Comparison of ENCODE assay signal across 32 cellular contexts in the genomic region with DNA sequence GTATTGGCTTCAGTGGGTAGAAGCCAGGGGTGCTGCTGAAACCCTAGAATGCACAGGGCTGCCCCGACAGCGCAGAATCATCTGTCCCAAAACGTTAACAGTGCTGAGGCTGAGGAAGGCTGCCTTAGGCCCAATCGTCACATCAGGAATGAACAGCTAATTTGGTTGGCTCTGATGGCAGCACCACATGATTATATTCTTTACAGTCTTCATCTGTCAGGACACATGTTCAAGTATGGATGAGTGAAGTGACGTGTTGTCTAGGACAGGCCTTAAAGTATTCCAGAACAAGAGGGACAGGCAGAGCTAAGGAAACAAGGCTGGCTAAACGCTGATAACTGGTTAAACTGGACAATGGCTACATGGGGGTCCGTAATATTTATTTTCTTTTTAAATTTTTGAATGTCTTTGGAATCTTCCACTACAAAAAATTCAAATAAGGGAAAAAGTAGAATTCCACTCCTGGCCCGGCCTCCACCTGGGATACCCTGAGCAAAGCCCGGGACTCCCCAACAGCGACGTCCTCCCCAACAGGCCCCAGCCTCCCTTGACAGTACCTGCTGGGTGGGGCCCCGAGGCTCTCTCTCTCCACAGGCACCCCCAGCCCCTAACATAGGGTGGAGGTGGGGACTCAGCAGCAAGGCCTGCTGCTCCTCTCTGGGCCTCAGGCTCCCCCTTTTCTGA. TPM values are rescaled to one million over a fixed set of nuclear protein-coding genes. Genes with fewer than 3 reads are reported as not detected.
DNase-seq lines count a peak whose midpoint lies in the region; ATAC-seq, FAIRE-seq and TF ChIP-seq lines count a peak whose summit lies in the region.
"Had no signal": no experiment of that assay in that cellular context is flagged by ENCODE, and none has a peak within 500 bp of the region (broad histone marks: within the 10 kb centered on the region; RNA-seq: fewer than 3 reads in every experiment).

No MANE protein-coding gene starts in this region.

- ATAC-seq in A549 (no peak), natural killer cell (no peak)
- no peak for ATAC-seq in stimulated activated naive B cell treated with anti-CD40 and anti-IgM and Interleukin-4, amounts not matched to agents 10 μg/mL and 1 μg/mL and 100 μg/mL, for 72 hours (replicated peaks)

- no peaks in the 10 kb centered on the region for H3K27me3 Mint-ChIP-seq in stimulated activated naive B cell treated with anti-CD40 and anti-IgM and Interleukin-4, amounts not matched to agents 10 μg/mL and 1 μg/mL and 100 μg/mL, for 72 hours
- no peaks in the 10 kb centered on the region for H3K27me3 Mint-ChIP-seq in natural killer cell (ENCODE audit: low read depth in 2 of 2)
- H3K27me3 Mint-ChIP-seq: activated naive CD8-positive, alpha-beta T cell treated with anti-CD3 and anti-CD28 coated beads for 36 hours; progenitor cell of endocrine pancreas had no signal

- FAIRE-seq in A549 (lab: Jason Lieb, UNC) (peak; percentile 32), bronchial epithelial cell (lab: Jason Lieb, UNC) (peak; percentile 28)
- FAIRE-seq: GM12891 had no signal

- H3K27ac Mint-ChIP-seq in stimulated activated naive B cell treated with anti-CD40 and anti-IgM and Interleukin-4, amounts not matched to agents 10 μg/mL and 1 μg/mL and 100 μg/mL, for 72 hours, result peak overlapping the region; percentile 44
- peak overlapping the region in 1 of 2 donors; percentile 83 for H3K27ac Mint-ChIP-seq in natural killer cell
- H3K27ac Mint-ChIP-seq: activated naive CD8-positive, alpha-beta T cell treated with anti-CD3 and anti-CD28 coated beads for 36 hours; mesothelial cell of epicardium; progenitor cell of endocrine pancreas had no signal

- H3K9me3 ChIP-seq in A549 (no peaks in the 10 kb centered on the region), right atrium auricular region (no peaks in the 10 kb centered on the region)
- H3K9me3 ChIP-seq: Caco-2, SJSA1, upper lobe of right lung had no signal

- DNase-seq in A549 (ENCODE audit: low read depth in 1 of 2, low spot score in 1 of 2) (no peak), bronchial epithelial cell (ENCODE audit: low read depth) (no peak), right atrium auricular region (ENCODE audit: low spot score) (no peak), activated T-cell treated with anti-CD3 and anti-CD28 coated beads for 4 hours (no peak), natural killer cell (no peak), iPS-NIHi7 (ENCODE audit: extremely low spot score) (no peak)
- no peak for DNase-seq in stimulated activated naive B cell treated with anti-CD40 and anti-IgM and Interleukin-4, amounts not matched to agents 10 μg/mL and 1 μg/mL and 100 μg/mL, for 72 hours
- DNase-seq in effector CD4-positive, alpha-beta T cell, result no peak
- DNase-seq: activated CD4-positive, alpha-beta T cell treated with anti-CD3 and anti-CD28 coated beads for 48 hours; activated effector memory CD4-positive, alpha-beta T cell treated with Interleukin-2 at 50 U/mL for 16 hours; activated naive CD8-positive, alpha-beta T cell treated with anti-CD3 and anti-CD28 coated beads for 36 hours; Caco-2; DMS53; HCEC 1CT; IMR-90; MV-4-11; NCI-H1436 treated with DMSO at 0.1 percent for 48 hours; NCI-H446 treated with DMSO at 0.1 percent for 48 hours; NCI-H82; stimulated activated CD4-positive, alpha-beta T cell treated with anti-CD3 and anti-CD28 coated beads, Interleukin-4, amount 100 ng/mL, for 1 hour; upper lobe of right lung had no signal

- H3K36me3 ChIP-seq in bronchial epithelial cell (ENCODE audit: control insufficient read depth, insufficient read depth, low read length) (peaks cover 27% of the 10 kb centered on the region), right atrium auricular region (peaks cover 50% of the 10 kb centered on the region)

- H3K27me3 ChIP-seq in bronchial epithelial cell (ENCODE audit: control insufficient read depth, insufficient read depth, low read length) (no peaks in the 10 kb centered on the region), right atrium auricular region (no peaks in the 10 kb centered on the region)
- H3K27me3 ChIP-seq: SJSA1, upper lobe of right lung had no signal

- TF ChIP-seq POLR2A in A549 (IDR thresholded peaks at IDR 0.05; ENCODE audit: low read length), result no peak

- H3K4me1 Mint-ChIP-seq in stimulated activated naive B cell treated with anti-CD40 and anti-IgM and Interleukin-4, amounts not matched to agents 10 μg/mL and 1 μg/mL and 100 μg/mL, for 72 hours, result peaks cover 2 to 4% of the 10 kb centered on the region in 2 donors
- H3K4me1 Mint-ChIP-seq in natural killer cell, result peaks cover 10 to 31% of the 10 kb centered on the region in 2 donors
- H3K4me1 Mint-ChIP-seq: CD14-positive monocyte had no signal

- intact Hi-C loops in natural killer cell (cut with micrococcal nuclease), result no loop called here

- H3K36me3 Mint-ChIP-seq in stimulated activated naive B cell treated with anti-CD40 and anti-IgM and Interleukin-4, amounts not matched to agents 10 μg/mL and 1 μg/mL and 100 μg/mL, for 72 hours, result peaks cover 46 to 49% of the 10 kb centered on the region in 2 donors
- no peaks in the 10 kb centered on the region for H3K36me3 Mint-ChIP-seq in natural killer cell

- no peaks in the 10 kb centered on the region for H3K9me3 Mint-ChIP-seq in stimulated activated naive B cell treated with anti-CD40 and anti-IgM and Interleukin-4, amounts not matched to agents 10 μg/mL and 1 μg/mL and 100 μg/mL, for 72 hours
- H3K9me3 Mint-ChIP-seq in natural killer cell, result no peaks in the 10 kb centered on the region
- H3K9me3 Mint-ChIP-seq: activated naive CD8-positive, alpha-beta T cell treated with anti-CD3 and anti-CD28 coated beads for 36 hours; CD14-positive monocyte; mesothelial cell of epicardium had no signal

- CTCF ChIA-PET in A549 (lab: Yijun Ruan, JAX), result interaction anchor here (0.6 to 1.4 kb wide), 7 partner anchors 12 to 140 kb away, joined by 3 to 4 read pairs (median 3); no protein-coding TSS in a partner anchor

- H3K4me1 ChIP-seq in A549 (no peaks in the 10 kb centered on the region), right atrium auricular region (peaks cover 0 to 43% of the 10 kb centered on the region in 2 donors)
- H3K4me1 ChIP-seq: Caco-2, SJSA1 had no signal

- no peak overlapping the region for H3K4me2 ChIP-seq in A549

- H3K4me3 ChIP-seq in A549 (no peak overlapping the region), bronchial epithelial cell (ENCODE audit: low read depth, low read length) (no peak overlapping the region), right atrium auricular region (no peak overlapping the region)
- H3K4me3 ChIP-seq: SJSA1, upper lobe of right lung had no signal

- WGBS in A549 (ENCODE audit: missing lambda C conversion rate), result 92% methylated on average over 12 of the region's 12 CpGs

- no peak for TF ChIP-seq CTCF in A549 (IDR thresholded peaks at IDR 0.05)
- no peak for TF ChIP-seq CTCF in bronchial epithelial cell (IDR thresholded peaks at IDR 0.05; ENCODE audit: insufficient read depth, low read length, severe bottlenecking)
- TF ChIP-seq CTCF in right atrium auricular region (IDR thresholded peaks at IDR 0.05), result no peak
- TF ChIP-seq CTCF in natural killer cell (IDR thresholded peaks at IDR 0.05), result no peak

- no peak for TF ChIP-seq RAD21 in A549 (conservative IDR thresholded peaks at IDR 0.05 in 1 of 2, IDR thresholded peaks at IDR 0.05 in 1 of 2)

- POLR2A ChIA-PET in A549 (lab: Yijun Ruan, JAX), result no interaction called here

- H3K4me3 Mint-ChIP-seq in stimulated activated naive B cell treated with anti-CD40 and anti-IgM and Interleukin-4, amounts not matched to agents 10 μg/mL and 1 μg/mL and 100 μg/mL, for 72 hours, result no peak overlapping the region
- H3K4me3 Mint-ChIP-seq in natural killer cell, result no peak overlapping the region
- H3K4me3 Mint-ChIP-seq: activated naive CD8-positive, alpha-beta T cell treated with anti-CD3 and anti-CD28 coated beads for 36 hours; CD14-positive monocyte; mesothelial cell of epicardium had no signal

- no peak for TF ChIP-seq EP300 in A549 (IDR thresholded peaks at IDR 0.05)

- H3K27ac ChIP-seq in A549 (no peak overlapping the region), right atrium auricular region (peak overlapping the region; percentile 28 to 58)
- H3K27ac ChIP-seq: SJSA1 had no signal

RNA-seq across cellular contexts. Expression of a gene that starts 14.8 kb away (rescaled TPM):
- polyA plus RNA-seq in A549 (2011; rRNA removed), result 0.10 and 0.17 TPM in 2 replicates
- polyA plus RNA-seq in A549 (2012; cell fraction: cytosol; rRNA removed), result 0.12 and 0.16 TPM in 2 replicates
- polyA plus RNA-seq in A549 (2012; cell fraction: nucleus; rRNA removed), result 1.8 and 2.1 TPM in 2 replicates
- polyA plus RNA-seq in A549 (2017; fragmentation: RNase III; extraction: RNeasy Plus Mini Kit Qiagen cat#74134 plus additional on column Dnase treatment), result 0.13 to 0.16 TPM (median 0.15 TPM) in 3 replicates
- 0.21 and 0.34 TPM in 2 replicates for polyA minus RNA-seq in A549 (2011; rRNA and poly(A)+ RNA removed)
- total RNA-seq in bronchial epithelial cell, result not detected in 2 replicates
- not detected for total RNA-seq in right atrium auricular region
- 1 to 10 TPM; 1.2 to 1.8 (median 1.2) TPM for total RNA-seq in natural killer cell
- total RNA-seq: A172; activated naive CD8-positive, alpha-beta T cell treated with anti-CD3 and anti-CD28 coated beads for 36 hours; glomerular endothelial cell; LHCN-M2; RPMI7951; SJSA1; upper lobe of right lung had no signal
- polyA plus RNA-seq: CD14-positive monocyte had no signal

RNA-seq across cellular contexts. Expression of a gene that starts 23.1 kb away (rescaled TPM):
- polyA plus RNA-seq in A549 (2011; rRNA removed) (not detected in 2 replicates), A549 (2017; fragmentation: RNase III; extraction: RNeasy Plus Mini Kit Qiagen cat#74134 plus additional on column Dnase treatment) (0.04 TPM in 1 of 3 replicates, not detected in the others)
- polyA plus RNA-seq in A549 (2012; cell fraction: cytosol; rRNA removed), result 0.04 TPM in 1 of 2 replicates, not detected in the other
- polyA plus RNA-seq in A549 (2012; cell fraction: nucleus; rRNA removed), result 0.08 and 0.21 TPM in 2 replicates
- polyA minus RNA-seq in A549 (2011; rRNA and poly(A)+ RNA removed), result not detected in 2 replicates
- total RNA-seq in bronchial epithelial cell (not detected in 2 replicates), right atrium auricular region (not detected), natural killer cell (not detected)
- total RNA-seq: A172; activated naive CD8-positive, alpha-beta T cell treated with anti-CD3 and anti-CD28 coated beads for 36 hours; Caco-2; glomerular endothelial cell; IMR-90; left lobe of liver; LHCN-M2; mesothelial cell of epicardium; progenitor cell of endocrine pancreas; RPMI7951; sciatic nerve; SJSA1; upper lobe of right lung had no signal
- polyA plus RNA-seq: CD14-positive monocyte, IMR-90 had no signal

RNA-seq across cellular contexts. Expression of a gene that starts 43.9 kb away (rescaled TPM):
- 159 and 180 TPM in 2 replicates for polyA plus RNA-seq in A549 (2011; rRNA removed)
- polyA plus RNA-seq in A549 (2012; cell fraction: cytosol; rRNA removed), result 180 and 209 TPM in 2 replicates
- polyA plus RNA-seq in A549 (2012; cell fraction: nucleus; rRNA removed), result 545 and 598 TPM in 2 replicates
- 125 to 136 TPM (median 132 TPM) in 3 replicates for polyA plus RNA-seq in A549 (2017; fragmentation: RNase III; extraction: RNeasy Plus Mini Kit Qiagen cat#74134 plus additional on column Dnase treatment)
- 241 and 264 TPM in 2 replicates for polyA minus RNA-seq in A549 (2011; rRNA and poly(A)+ RNA removed)
- total RNA-seq in bronchial epithelial cell, result 54.8 and 57.9 TPM in 2 replicates
- total RNA-seq in right atrium auricular region, result 10 to 100 TPM; 63.3 to 76.7 TPM
- 100 to 1,000 TPM; 234 to 292 (median 261) TPM for total RNA-seq in natural killer cell

RNA-seq across cellular contexts. Expression of a gene that starts 50.0 kb away (rescaled TPM):
- polyA plus RNA-seq in A549 (2011; rRNA removed) (6.0 and 6.6 TPM in 2 replicates), A549 (2017; fragmentation: RNase III; extraction: RNeasy Plus Mini Kit Qiagen cat#74134 plus additional on column Dnase treatment) (15.0 to 21.0 TPM (median 19.5 TPM) in 3 replicates)
- polyA plus RNA-seq in A549 (2012; cell fraction: cytosol; rRNA removed), result 10.1 and 14.2 TPM in 2 replicates
- 30.4 and 39.4 TPM in 2 replicates for polyA plus RNA-seq in A549 (2012; cell fraction: nucleus; rRNA removed)
- 12.0 and 13.0 TPM in 2 replicates for polyA minus RNA-seq in A549 (2011; rRNA and poly(A)+ RNA removed)
- total RNA-seq in bronchial epithelial cell (5.0 and 7.9 TPM in 2 replicates), right atrium auricular region (10 to 100 TPM; 12.3 to 13.6 TPM), natural killer cell (10 to 100 TPM; 27.1 to 39.0 (median 36.0) TPM)

Comparison
In these comparisons a context has a peak if more than half of its experiments do, and no peak if none do; other contexts are left out.
1. H3K27ac ChIP-seq: peak in right atrium auricular region (2 of 2); none in A549 (0 of 2).